22 cellular contexts compared by ENCODE assay signal in the genomic region with DNA sequence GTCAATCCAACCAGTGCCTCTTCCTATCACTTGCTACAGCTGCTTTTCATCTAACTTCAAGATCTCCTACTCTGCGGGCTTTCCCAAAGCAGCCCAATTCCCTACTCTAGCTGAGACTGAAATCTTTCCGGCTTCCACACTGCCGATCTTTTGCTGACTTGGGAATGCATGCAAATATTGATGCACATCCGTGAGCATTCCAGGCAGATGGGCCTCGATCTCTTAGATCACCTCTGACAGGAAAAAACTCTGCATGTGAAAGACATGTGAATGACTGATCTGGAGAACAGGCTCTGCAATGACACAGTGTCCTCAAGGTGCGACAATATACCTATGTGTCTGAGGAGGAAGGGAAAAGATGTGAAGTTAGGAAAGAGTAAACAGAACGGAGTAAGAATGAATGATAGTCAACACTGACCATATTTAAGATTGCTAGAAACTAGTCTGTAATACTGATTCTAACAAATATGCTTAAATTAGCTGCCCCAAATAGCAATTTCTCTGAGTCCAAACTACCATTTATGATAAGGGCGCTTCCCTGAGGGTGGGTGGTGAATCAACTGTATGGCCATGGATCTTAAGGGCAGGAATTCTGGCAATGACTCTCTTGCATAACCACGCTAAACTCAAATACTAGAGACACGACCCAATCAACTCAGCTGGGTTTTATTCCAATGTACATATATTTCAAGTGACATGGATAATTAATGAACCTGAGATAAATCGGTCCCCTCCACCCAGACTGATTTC.
"Had no signal": no experiment of that assay in that cellular context is flagged by ENCODE, and none has a peak within 500 bp of the region (broad histone marks: within the 10 kb centered on the region; RNA-seq: fewer than 3 reads in every experiment).

No MANE protein-coding gene starts in this region.

- H3K27ac ChIP-seq: left ventricle myocardium inferior, ovary, right atrium auricular region, right lobe of liver, stomach, testis, thyroid gland, transverse colon, upper lobe of right lung had no signal

- H3K4me1 ChIP-seq: testis, thyroid gland had no signal

- ATAC-seq: natural killer cell; right lobe of liver; stimulated activated memory B cell treated with anti-CD40 and anti-IgM and Interleukin-4, amounts not matched to agents 10 μg/mL and 1 μg/mL and 100 μg/mL, for 72 hours; upper lobe of right lung had no signal

- H3K36me3 ChIP-seq: ovary had no signal

- H3K4me2 ChIP-seq: smooth muscle cell had no signal

- H3K27me3 ChIP-seq: ovary, right atrium auricular region, right lobe of liver, stomach, testis, thyroid gland, transverse colon, upper lobe of right lung had no signal

- FAIRE-seq: urothelium cell line had no signal

- H3K4me3 ChIP-seq: left ventricle myocardium inferior, lung, ovary, right atrium auricular region, right lobe of liver, smooth muscle cell, stomach, testis, thyroid gland, transverse colon, upper lobe of right lung had no signal

- H3K9me3 ChIP-seq: left ventricle myocardium inferior, ovary, right atrium auricular region, right lobe of liver, stomach, testis, thyroid gland, transverse colon, upper lobe of right lung had no signal

- DNase-seq: islet precursor cell; left ventricle myocardium inferior; mesendoderm; naive B cell; natural killer cell; ovary; right lobe of liver; stimulated activated CD4-positive, alpha-beta T cell treated with anti-CD3 and anti-CD28 coated beads, Interleukin-1b, Interleukin-23, amount 100 ng/mL, for 48 hours; stimulated activated CD4-positive, alpha-beta T cell treated with anti-CD3 and anti-CD28 coated beads, Interleukin-2, amount 100 ng/mL, for 48 hours; stimulated activated CD4-positive, alpha-beta T cell treated with anti-CD3 and anti-CD28 coated beads, Interleukin-4, amount 100 ng/mL, for 4 hours; stimulated activated CD8-positive, alpha-beta memory T cell treated with anti-CD3 and anti-CD28 coated beads, Interleukin-4, amount 100 ng/mL, for 48 hours; stimulated activated naive CD4-positive, alpha-beta T cell treated with Interleukin-2 at 50 U/mL for 16 hours; stomach; testis; thyroid gland; transverse colon; upper lobe of right lung had no signal
